In genomic region chr6:128252293-128253176, GRCh38 we compare ENCODE assay signal across 10 cellular contexts.
A peak's percentile ranks its signal among the peaks of the same experiment; 100 is the strongest.
DNase-seq lines count a peak whose midpoint lies in the region; ATAC-seq lines count a peak whose summit lies in the region.
"Had no signal": no experiment of that assay in that cellular context is flagged by ENCODE, and none has a peak within 500 bp of the region (broad histone marks: within the 10 kb centered on the region; RNA-seq: fewer than 3 reads in every experiment).

No MANE protein-coding gene starts in this region.

- no peak for DNase-seq in activated naive CD4-positive, alpha-beta T cell treated with anti-CD3 and anti-CD28 coated beads, Interleukin-2, amount 50 U/mL, for 72 hours (ENCODE audit: low spot score in 2 of 2)
- DNase-seq in activated naive CD4-positive, alpha-beta T cell treated with anti-CD3 and anti-CD28 coated beads, Interleukin-2, amount 10 ng/mL, durations not matched to agents 7 days and 5 days, result no peak
- DNase-seq in activated naive CD8-positive, alpha-beta T cell treated with anti-CD3 and anti-CD28 coated beads for 36 hours, result peak; percentile 46
- no peak for DNase-seq in SIG-M5 (lab: John Stamatoyannopoulos, UW)
- DNase-seq in caudate nucleus (lab: John Stamatoyannopoulos, UW), result no peak
- DNase-seq in cardiac septum (ENCODE audit: low spot score), result no peak
- DNase-seq: activated effector memory CD4-positive, alpha-beta T cell treated with Interleukin-2 at 50 U/mL for 16 hours; T-helper 9 cell had no signal

- H3K36me3 Mint-ChIP-seq in activated naive CD4-positive, alpha-beta T cell treated with anti-CD3 and anti-CD28 coated beads, Interleukin-2, amount 50 U/mL, for 72 hours, result peaks cover 0 to 5% of the 10 kb centered on the region in 2 donors
- H3K36me3 Mint-ChIP-seq in activated naive CD4-positive, alpha-beta T cell treated with anti-CD3 and anti-CD28 coated beads, Interleukin-2, amount 10 ng/mL, durations not matched to agents 7 days and 5 days, result no peaks in the 10 kb centered on the region
- peaks cover 10% of the 10 kb centered on the region for H3K36me3 Mint-ChIP-seq in activated naive CD8-positive, alpha-beta T cell treated with anti-CD3 and anti-CD28 coated beads for 36 hours
- H3K36me3 Mint-ChIP-seq in stimulated activated naive CD8-positive, alpha-beta T cell treated with anti-CD3 and anti-CD28 coated beads, Interleukin-15, Interleukin-2, amounts not matched to agents 100 ng/mL and 50 ng/mL, for 24 hours (ENCODE audit: low read depth), result no peaks in the 10 kb centered on the region

- intact Hi-C loops in cardiac septum (cut with DNase I), result no loop called here

- H3K27me3 Mint-ChIP-seq in activated naive CD4-positive, alpha-beta T cell treated with anti-CD3 and anti-CD28 coated beads, Interleukin-2, amount 10 ng/mL, durations not matched to agents 7 days and 5 days, result no peaks in the 10 kb centered on the region
- H3K27me3 Mint-ChIP-seq in activated naive CD8-positive, alpha-beta T cell treated with anti-CD3 and anti-CD28 coated beads for 36 hours, result no peaks in the 10 kb centered on the region
- H3K27me3 Mint-ChIP-seq in stimulated activated naive CD8-positive, alpha-beta T cell treated with anti-CD3 and anti-CD28 coated beads, Interleukin-15, Interleukin-2, amounts not matched to agents 100 ng/mL and 50 ng/mL, for 24 hours, result no peaks in the 10 kb centered on the region

- no peaks in the 10 kb centered on the region for H3K9me3 Mint-ChIP-seq in activated naive CD4-positive, alpha-beta T cell treated with anti-CD3 and anti-CD28 coated beads, Interleukin-2, amount 50 U/mL, for 72 hours
- no peaks in the 10 kb centered on the region for H3K9me3 Mint-ChIP-seq in activated naive CD4-positive, alpha-beta T cell treated with anti-CD3 and anti-CD28 coated beads, Interleukin-2, amount 10 ng/mL, durations not matched to agents 7 days and 5 days
- H3K9me3 Mint-ChIP-seq in activated naive CD8-positive, alpha-beta T cell treated with anti-CD3 and anti-CD28 coated beads for 36 hours, result no peaks in the 10 kb centered on the region
- peaks cover 4% of the 10 kb centered on the region for H3K9me3 Mint-ChIP-seq in stimulated activated naive CD8-positive, alpha-beta T cell treated with anti-CD3 and anti-CD28 coated beads, Interleukin-15, Interleukin-2, amounts not matched to agents 100 ng/mL and 50 ng/mL, for 24 hours

- H3K27ac Mint-ChIP-seq in activated naive CD4-positive, alpha-beta T cell treated with anti-CD3 and anti-CD28 coated beads, Interleukin-2, amount 50 U/mL, for 72 hours, result no peak overlapping the region
- H3K27ac Mint-ChIP-seq in activated naive CD4-positive, alpha-beta T cell treated with anti-CD3 and anti-CD28 coated beads, Interleukin-2, amount 10 ng/mL, durations not matched to agents 7 days and 5 days, result no peak overlapping the region
- H3K27ac Mint-ChIP-seq in activated naive CD8-positive, alpha-beta T cell treated with anti-CD3 and anti-CD28 coated beads for 36 hours, result peak overlapping the region; percentile 26
- H3K27ac Mint-ChIP-seq in stimulated activated naive CD8-positive, alpha-beta T cell treated with anti-CD3 and anti-CD28 coated beads, Interleukin-15, Interleukin-2, amounts not matched to agents 100 ng/mL and 50 ng/mL, for 24 hours, result peak overlapping the region; percentile 46

- ATAC-seq in activated naive CD4-positive, alpha-beta T cell treated with anti-CD3 and anti-CD28 coated beads, Interleukin-2, amount 50 U/mL, for 72 hours, result peak; percentile 57 to 67
- peak; percentile 70 for ATAC-seq in HG02938 (IDR thresholded peaks at IDR 0.05; ENCODE audit: unreplicated experiment)

- peaks cover 3% of the 10 kb centered on the region for H3K4me1 Mint-ChIP-seq in activated naive CD4-positive, alpha-beta T cell treated with anti-CD3 and anti-CD28 coated beads, Interleukin-2, amount 10 ng/mL, durations not matched to agents 7 days and 5 days
- H3K4me1 Mint-ChIP-seq in activated naive CD8-positive, alpha-beta T cell treated with anti-CD3 and anti-CD28 coated beads for 36 hours, result peaks cover 21% of the 10 kb centered on the region
- H3K4me1 Mint-ChIP-seq in stimulated activated naive CD8-positive, alpha-beta T cell treated with anti-CD3 and anti-CD28 coated beads, Interleukin-15, Interleukin-2, amounts not matched to agents 100 ng/mL and 50 ng/mL, for 24 hours (ENCODE audit: low read depth), result peaks cover 25% of the 10 kb centered on the region

- H3K27ac ChIP-seq in caudate nucleus (ENCODE audit: low read depth, low read length), result no peak overlapping the region

- CTCF ChIA-PET in activated naive CD4-positive, alpha-beta T cell treated with anti-CD3 and anti-CD28 coated beads, Interleukin-2, amount 10 ng/mL, durations not matched to agents 7 days and 5 days (lab: Charles Lee), result no interaction called here

- H3K4me3 Mint-ChIP-seq in activated naive CD4-positive, alpha-beta T cell treated with anti-CD3 and anti-CD28 coated beads, Interleukin-2, amount 10 ng/mL, durations not matched to agents 7 days and 5 days, result no peak overlapping the region
- H3K4me3 Mint-ChIP-seq in activated naive CD8-positive, alpha-beta T cell treated with anti-CD3 and anti-CD28 coated beads for 36 hours, result no peak overlapping the region
- no peak overlapping the region for H3K4me3 Mint-ChIP-seq in stimulated activated naive CD8-positive, alpha-beta T cell treated with anti-CD3 and anti-CD28 coated beads, Interleukin-15, Interleukin-2, amounts not matched to agents 100 ng/mL and 50 ng/mL, for 24 hours

Comparison
In these comparisons a context has a peak if more than half of its experiments do, and no peak if none do; other contexts are left out.
1. H3K27ac Mint-ChIP-seq: peak in activated naive CD8-positive, alpha-beta T cell treated with anti-CD3 and anti-CD28 coated beads for 36 hours (single experiment) and stimulated activated naive CD8-positive, alpha-beta T cell treated with anti-CD3 and anti-CD28 coated beads, Interleukin-15, Interleukin-2, amounts not matched to agents 100 ng/mL and 50 ng/mL, for 24 hours (single experiment); none in activated naive CD4-positive, alpha-beta T cell treated with anti-CD3 and anti-CD28 coated beads, Interleukin-2, amount 50 U/mL, for 72 hours (0 of 2) and activated naive CD4-positive, alpha-beta T cell treated with anti-CD3 and anti-CD28 coated beads, Interleukin-2, amount 10 ng/mL, durations not matched to agents 7 days and 5 days (single experiment).